In the genomic region with DNA sequence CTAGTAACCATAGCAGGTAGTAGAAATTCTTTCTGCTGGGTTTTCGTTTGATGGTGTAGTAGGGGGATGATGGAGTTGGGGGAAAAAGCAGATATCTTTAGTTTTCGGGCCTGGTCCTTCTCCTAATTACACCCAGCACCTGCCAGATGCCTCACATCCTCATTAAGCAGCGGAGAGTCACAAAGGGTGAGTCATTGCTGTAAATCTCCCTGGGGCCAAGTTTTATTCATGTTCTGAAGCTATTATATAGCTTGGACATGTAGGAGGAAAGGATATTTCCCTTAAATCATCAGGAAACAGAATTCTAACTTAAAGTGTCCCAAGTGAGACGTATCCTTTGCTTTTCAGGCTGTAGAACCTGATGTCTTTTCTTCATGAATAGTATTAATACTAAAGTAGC, we compare ENCODE assay signal across 9 cellular contexts. TPM values are rescaled to one million over a fixed set of nuclear protein-coding genes. Genes with fewer than 3 reads are reported as not detected.
A peak's percentile ranks its signal among the peaks of the same experiment; 100 is the strongest.
DNase-seq lines count a peak whose midpoint lies in the region; ATAC-seq lines count a peak whose summit lies in the region.
"Had no signal": no experiment of that assay in that cellular context is flagged by ENCODE, and none has a peak within 500 bp of the region (broad histone marks: within the 10 kb centered on the region; RNA-seq: fewer than 3 reads in every experiment).

No MANE protein-coding gene starts in this region.

- CTCF ChIA-PET in activated CD8-positive, alpha-beta T cell treated with anti-CD3 and anti-CD28 coated beads, Interleukin-2, amount 10 ng/mL, durations not matched to agents 7 days and 5 days (lab: Charles Lee) = interaction anchor here (1.0 to 8.1 kb wide), 11 partner anchors 11 to 144 kb away, joined by 3 to 235 read pairs (median 7); a partner anchor contains a TSS

- POLR2A ChIA-PET in activated CD8-positive, alpha-beta T cell treated with anti-CD3 and anti-CD28 coated beads, Interleukin-2, amount 10 ng/mL, durations not matched to agents 7 days and 5 days (lab: Charles Lee) = interaction anchor here (1.2 kb wide), 1 partner anchor 38 kb away, joined by 6 read pairs; no protein-coding TSS in a partner anchor

- H3K27me3 Mint-ChIP-seq in activated T-helper 17 cell treated with anti-CD3 and anti-CD28 coated beads, Interleukin-2, amount 50 U/mL, for 72 hours = no peaks in the 10 kb centered on the region
- H3K27me3 Mint-ChIP-seq in activated CD8-positive, alpha-beta T cell treated with anti-CD3 and anti-CD28 coated beads, Interleukin-2, amount 10 ng/mL, durations not matched to agents 7 days and 5 days (ENCODE audit: low read depth) = no peaks in the 10 kb centered on the region

- peak overlapping the region; percentile 93 for H3K4me3 Mint-ChIP-seq in activated T-helper 17 cell treated with anti-CD3 and anti-CD28 coated beads, Interleukin-2, amount 50 U/mL, for 72 hours
- H3K4me3 Mint-ChIP-seq in activated CD8-positive, alpha-beta T cell treated with anti-CD3 and anti-CD28 coated beads, Interleukin-2, amount 10 ng/mL, durations not matched to agents 7 days and 5 days = no peak overlapping the region

- DNase-seq in Daoy (ENCODE audit: low read depth) (peak; percentile 81), LHCN-M2 (ENCODE audit: low read depth) (peak; percentile 70), left kidney (ENCODE audit: low read depth, low spot score) (peak; percentile 72), T-helper 1 cell (no peak)
- no peak for DNase-seq in activated CD8-positive, alpha-beta T cell treated with anti-CD3 and anti-CD28 coated beads, Interleukin-2, amount 10 ng/mL, durations not matched to agents 7 days and 5 days
- DNase-seq: activated CD4-positive, CD25-positive, alpha-beta regulatory T cell treated with anti-CD3 and anti-CD28 coated beads, Interleukin-2, amount 50 U/mL, for 72 hours had no signal

- H3K36me3 Mint-ChIP-seq in activated T-helper 17 cell treated with anti-CD3 and anti-CD28 coated beads, Interleukin-2, amount 50 U/mL, for 72 hours (ENCODE audit: low read depth) = peaks cover 2% of the 10 kb centered on the region
- H3K36me3 Mint-ChIP-seq in activated CD8-positive, alpha-beta T cell treated with anti-CD3 and anti-CD28 coated beads, Interleukin-2, amount 10 ng/mL, durations not matched to agents 7 days and 5 days (ENCODE audit: low read depth) = peaks cover under 1% of the 10 kb centered on the region

- H3K9me3 Mint-ChIP-seq in activated T-helper 17 cell treated with anti-CD3 and anti-CD28 coated beads, Interleukin-2, amount 50 U/mL, for 72 hours = no peaks in the 10 kb centered on the region
- H3K9me3 Mint-ChIP-seq in activated CD8-positive, alpha-beta T cell treated with anti-CD3 and anti-CD28 coated beads, Interleukin-2, amount 10 ng/mL, durations not matched to agents 7 days and 5 days (ENCODE audit: insufficient read depth) = no peaks in the 10 kb centered on the region

- peak overlapping the region; percentile 33 for H3K27ac Mint-ChIP-seq in activated T-helper 17 cell treated with anti-CD3 and anti-CD28 coated beads, Interleukin-2, amount 50 U/mL, for 72 hours
- H3K27ac Mint-ChIP-seq in activated CD8-positive, alpha-beta T cell treated with anti-CD3 and anti-CD28 coated beads, Interleukin-2, amount 10 ng/mL, durations not matched to agents 7 days and 5 days = no peak overlapping the region

- ATAC-seq in activated T-helper 17 cell treated with anti-CD3 and anti-CD28 coated beads, Interleukin-2, amount 50 U/mL, for 72 hours (replicated peaks) = no peak
- ATAC-seq in activated CD8-positive, alpha-beta T cell treated with anti-CD3 and anti-CD28 coated beads, Interleukin-2, amount 10 ng/mL, durations not matched to agents 7 days and 5 days = no peak
- ATAC-seq in GM21786 (IDR thresholded peaks at IDR 0.05; ENCODE audit: unreplicated experiment) = no peak
- ATAC-seq: Panc1 had no signal

- peaks cover 14% of the 10 kb centered on the region for H3K4me1 Mint-ChIP-seq in activated T-helper 17 cell treated with anti-CD3 and anti-CD28 coated beads, Interleukin-2, amount 50 U/mL, for 72 hours
- peaks cover 29% of the 10 kb centered on the region for H3K4me1 Mint-ChIP-seq in activated CD8-positive, alpha-beta T cell treated with anti-CD3 and anti-CD28 coated beads, Interleukin-2, amount 10 ng/mL, durations not matched to agents 7 days and 5 days (ENCODE audit: low read depth)

RNA-seq across cellular contexts. Expression of a gene that starts 4.9 kb away (rescaled TPM):
- total RNA-seq in Daoy (2014; rRNA removed; shearing (Covaris generic)) = 39.2 and 44.4 TPM in 2 replicates
- total RNA-seq in LHCN-M2 (2014; rRNA removed) = 42.9 and 46.8 TPM in 2 replicates
- 19.7 TPM for polyA plus RNA-seq in LHCN-M2 (2012)
- 10 to 100 TPM; 30.0 to 32.9 TPM for total RNA-seq in activated T-helper 17 cell treated with anti-CD3 and anti-CD28 coated beads, Interleukin-2, amount 50 U/mL, for 72 hours
- total RNA-seq in activated CD8-positive, alpha-beta T cell treated with anti-CD3 and anti-CD28 coated beads, Interleukin-2, amount 10 ng/mL, durations not matched to agents 7 days and 5 days = 10 to 100 TPM; 31.9 to 34.3 TPM

RNA-seq across cellular contexts. Expression of a gene that starts 11.0 kb away (rescaled TPM):
- total RNA-seq in Daoy (2014; rRNA removed; shearing (Covaris generic)) = 0.40 and 0.57 TPM in 2 replicates
- total RNA-seq in LHCN-M2 (2014; rRNA removed) = 1.5 and 2.1 TPM in 2 replicates
- 0.32 TPM for polyA plus RNA-seq in LHCN-M2 (2012)
- 1 to 10 TPM; 6.4 to 7.3 TPM for total RNA-seq in activated T-helper 17 cell treated with anti-CD3 and anti-CD28 coated beads, Interleukin-2, amount 50 U/mL, for 72 hours
- total RNA-seq in activated CD8-positive, alpha-beta T cell treated with anti-CD3 and anti-CD28 coated beads, Interleukin-2, amount 10 ng/mL, durations not matched to agents 7 days and 5 days = 1 to 10 TPM; 8.8 to 9.1 TPM

RNA-seq across cellular contexts. Expression of a gene that starts 44.7 kb away (rescaled TPM):
- 4.1 and 5.4 TPM in 2 replicates for total RNA-seq in Daoy (2014; rRNA removed; shearing (Covaris generic))
- total RNA-seq in LHCN-M2 (2014; rRNA removed) = 7.3 and 8.6 TPM in 2 replicates
- 7.5 TPM for polyA plus RNA-seq in LHCN-M2 (2012)
- 10 to 100 TPM; 14.3 to 15.1 TPM for total RNA-seq in activated T-helper 17 cell treated with anti-CD3 and anti-CD28 coated beads, Interleukin-2, amount 50 U/mL, for 72 hours
- 10 to 100 TPM; 16.9 to 17.1 TPM for total RNA-seq in activated CD8-positive, alpha-beta T cell treated with anti-CD3 and anti-CD28 coated beads, Interleukin-2, amount 10 ng/mL, durations not matched to agents 7 days and 5 days

RNA-seq across cellular contexts. Expression of a gene that starts 46.2 kb away (rescaled TPM):
- 0.42 TPM in 1 of 2 replicates, not detected in the other for total RNA-seq in Daoy (2014; rRNA removed; shearing (Covaris generic))
- total RNA-seq in LHCN-M2 (2014; rRNA removed) = 0.77 TPM in 1 of 2 replicates, not detected in the other
- 0.22 TPM for polyA plus RNA-seq in LHCN-M2 (2012)
- 1 to 10 TPM in 1 of 2 donors, under 1 TPM in 1; 0.22 to 2.6 TPM for total RNA-seq in activated T-helper 17 cell treated with anti-CD3 and anti-CD28 coated beads, Interleukin-2, amount 50 U/mL, for 72 hours
- under 1 TPM in 1 of 2 experiments, not detected in 1; 0.34 TPM for total RNA-seq in activated CD8-positive, alpha-beta T cell treated with anti-CD3 and anti-CD28 coated beads, Interleukin-2, amount 10 ng/mL, durations not matched to agents 7 days and 5 days

Comparison
In these comparisons a context has a peak if more than half of its experiments do, and no peak if none do; other contexts are left out.
1. DNase-seq: peak in Daoy (single experiment), LHCN-M2 (single experiment) and left kidney (single experiment); none in activated CD8-positive, alpha-beta T cell treated with anti-CD3 and anti-CD28 coated beads, Interleukin-2, amount 10 ng/mL, durations not matched to agents 7 days and 5 days (single experiment) and T-helper 1 cell (0 of 5).